In the genomic region with DNA sequence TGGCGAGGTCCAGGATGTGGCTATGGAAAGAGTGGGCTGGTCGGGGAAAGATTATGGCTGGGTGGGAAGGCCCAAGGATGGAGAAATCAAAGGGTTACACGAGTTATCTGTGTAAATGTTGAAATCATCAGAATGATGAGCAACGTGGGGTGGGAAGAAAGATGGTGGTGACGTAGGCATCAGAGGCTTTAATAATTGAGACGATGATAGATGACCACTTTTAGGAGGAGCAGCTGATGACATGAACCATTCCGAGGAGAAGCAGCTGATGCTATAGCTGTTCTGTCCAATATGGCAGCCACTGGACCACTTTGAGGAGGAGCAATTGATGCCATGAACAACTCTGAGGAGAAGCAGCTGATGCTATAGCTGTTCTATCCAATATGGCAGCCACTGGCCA, we compare ENCODE assay signal across 27 cellular contexts.
"Had no signal": no experiment of that assay in that cellular context is flagged by ENCODE, and none has a peak within 500 bp of the region (broad histone marks: within the 10 kb centered on the region; RNA-seq: fewer than 3 reads in every experiment).

No MANE protein-coding gene starts in this region.

- DNase-seq: stimulated activated CD4-positive, alpha-beta T cell treated with anti-CD3 and anti-CD28 coated beads, Interleukin-2, amount 100 ng/mL, for 48 hours; stimulated activated CD4-positive, alpha-beta T cell treated with anti-CD3 and anti-CD28 coated beads, Interleukin-4, amount 100 ng/mL, for 1 hour; stimulated activated CD4-positive, alpha-beta T cell treated with anti-CD3 and anti-CD28 coated beads, Interleukin-4, amount 100 ng/mL, for 24 hours; stimulated activated CD4-positive, alpha-beta T cell treated with anti-CD3 and anti-CD28 coated beads, Interleukin-4, amount 100 ng/mL, for 4 hours; stimulated activated CD8-positive, alpha-beta memory T cell treated with anti-CD3 and anti-CD28 coated beads, Interleukin-4, amount 100 ng/mL, for 48 hours; stimulated activated naive B cell treated with anti-CD40 and anti-IgM and Interleukin-4, amounts not matched to agents 10 μg/mL and 1 μg/mL and 100 μg/mL, for 72 hours; stimulated activated naive CD4-positive, alpha-beta T cell; stimulated activated naive CD4-positive, alpha-beta T cell treated with Interleukin-2 at 50 U/mL for 16 hours; stimulated activated naive CD8-positive, alpha-beta T cell treated with anti-CD3 and anti-CD28 coated beads, Interleukin-15, amount 100 ng/mL, for 72 hours; stimulated activated naive CD8-positive, alpha-beta T cell treated with anti-CD3 and anti-CD28 coated beads, Interleukin-15, Interleukin-2, amounts not matched to agents 100 U/mL and 50 U/mL, for 24 hours; stomach; substantia nigra; testis; thyroid gland; tibial artery; transverse colon; trophoblast cell; upper lobe of left lung; upper lobe of right lung; uterus had no signal

- H3K27ac ChIP-seq: stomach, suprapubic skin, testis, thoracic aorta, thyroid gland, tibial artery, tibial nerve, transverse colon, upper lobe of left lung, upper lobe of right lung, uterus, vagina had no signal

- ATAC-seq: stimulated activated effector memory CD8-positive, alpha-beta T cell treated with anti-CD3 and anti-CD28 coated beads, Interleukin-12 subunit alpha, Interleukin-12 subunit beta, amount 100 ng/mL, for 72 hours; stimulated activated memory B cell treated with anti-CD40 and anti-IgM and Interleukin-4, amounts not matched to agents 10 μg/mL and 1 μg/mL and 100 μg/mL, for 72 hours; stimulated activated naive B cell treated with anti-CD40 and anti-IgM and Interleukin-4, amounts not matched to agents 10 μg/mL and 1 μg/mL and 100 μg/mL, for 72 hours; stimulated activated naive CD8-positive, alpha-beta T cell treated with anti-CD3 and anti-CD28 coated beads, Interleukin-15, amount 100 ng/mL, for 72 hours; stimulated activated naive CD8-positive, alpha-beta T cell treated with anti-CD3 and anti-CD28 coated beads, Interleukin-15, Interleukin-2, amounts not matched to agents 100 U/mL and 50 U/mL, for 24 hours; upper lobe of right lung had no signal

- H3K9me3 ChIP-seq: stomach, suprapubic skin, testis, thoracic aorta, thyroid gland, tibial artery, tibial nerve, transverse colon, upper lobe of left lung, upper lobe of right lung, uterus, vagina had no signal

- H3K27me3 ChIP-seq: suprapubic skin, testis, thyroid gland, tibial artery, tibial nerve, transverse colon, upper lobe of left lung, uterus, vagina had no signal

- H3K4me3 ChIP-seq: stomach, suprapubic skin, testis, thoracic aorta, thyroid gland, tibial artery, tibial nerve, transverse colon, upper lobe of left lung, upper lobe of right lung, uterus, vagina had no signal

- H3K36me3 ChIP-seq: stomach, suprapubic skin, thoracic aorta, thyroid gland, tibial artery, tibial nerve, transverse colon, upper lobe of left lung, upper lobe of right lung, uterus, vagina had no signal

- H3K4me1 ChIP-seq: stomach, suprapubic skin, testis, thyroid gland, tibial artery, tibial nerve, transverse colon, upper lobe of left lung, upper lobe of right lung, uterus, vagina had no signal

- FAIRE-seq: urothelium cell line had no signal
